In genomic region chr3:50154840-50155490, GRCh38 we compare ENCODE assay signal across 8 cellular contexts. TPM values are rescaled to one million over a fixed set of nuclear protein-coding genes. Genes with fewer than 3 reads are reported as not detected.
A peak's percentile ranks its signal among the peaks of the same experiment; 100 is the strongest.
DNase-seq lines count a peak whose midpoint lies in the region; ATAC-seq and TF ChIP-seq lines count a peak whose summit lies in the region.

Gene SEMA3F, plus strand, starts transcription at chr3:50155324. Its CDS starts 4,299 bp downstream, at chr3:50159623.

- H3K4me1 ChIP-seq in OCI-LY1 (ENCODE audit: insufficient read depth, low read length, severe bottlenecking), result peaks cover 9% of the 10 kb centered on the region
- H3K4me1 ChIP-seq in neural progenitor cell, result peaks cover 48% of the 10 kb centered on the region
- peaks cover 40% of the 10 kb centered on the region for H3K4me1 ChIP-seq in stomach smooth muscle (ENCODE audit: control insufficient read depth, insufficient read depth, low read length)

- intact Hi-C loops in activated T-helper 2 cell treated with anti-CD3 and anti-CD28 coated beads, Interferon-gamma antibody, Interleukin-2, Interleukin-4, amounts not matched to agents 10 μg/mL and 5 μg/mL and 100 μg/mL, durations not matched to agents 14 hours and 24 hours and 36 hours (cut with micrococcal nuclease), result no loop called here

- H3K9me3 Mint-ChIP-seq in activated T-helper 2 cell treated with anti-CD3 and anti-CD28 coated beads, Interferon-gamma antibody, Interleukin-2, Interleukin-4, amounts not matched to agents 10 μg/mL and 5 μg/mL and 100 μg/mL, durations not matched to agents 14 hours and 24 hours and 36 hours, result no peaks in the 10 kb centered on the region
- peaks cover 7% of the 10 kb centered on the region for H3K9me3 Mint-ChIP-seq in neural progenitor cell

- ATAC-seq in HG02973 (IDR thresholded peaks at IDR 0.05; ENCODE audit: unreplicated experiment), result peak; percentile 66

- H3F3A ChIP-seq in OCI-LY1 (ENCODE audit: insufficient read depth, low read length) (no peaks in the 10 kb centered on the region), neural progenitor cell (ENCODE audit: low read depth) (peaks cover 14% of the 10 kb centered on the region)

- H3K79me2 ChIP-seq in OCI-LY1 (ENCODE audit: insufficient read depth, low read length) (no peaks in the 10 kb centered on the region), neural progenitor cell (ENCODE audit: low read depth) (peaks cover 35% of the 10 kb centered on the region)

- peaks cover 5% of the 10 kb centered on the region for H3K4me1 Mint-ChIP-seq in activated T-helper 2 cell treated with anti-CD3 and anti-CD28 coated beads, Interferon-gamma antibody, Interleukin-2, Interleukin-4, amounts not matched to agents 10 μg/mL and 5 μg/mL and 100 μg/mL, durations not matched to agents 14 hours and 24 hours and 36 hours (ENCODE audit: low read depth)
- H3K4me1 Mint-ChIP-seq in neural progenitor cell, result peaks cover 52% of the 10 kb centered on the region

- H3K27me3 Mint-ChIP-seq in activated T-helper 2 cell treated with anti-CD3 and anti-CD28 coated beads, Interferon-gamma antibody, Interleukin-2, Interleukin-4, amounts not matched to agents 10 μg/mL and 5 μg/mL and 100 μg/mL, durations not matched to agents 14 hours and 24 hours and 36 hours (ENCODE audit: low read depth), result peaks cover 33% of the 10 kb centered on the region
- peaks cover 27% of the 10 kb centered on the region for H3K27me3 Mint-ChIP-seq in neural progenitor cell (ENCODE audit: insufficient read depth, low read depth)

- H4K20me1 ChIP-seq in OCI-LY1 (ENCODE audit: insufficient read depth, low read length) (no peaks in the 10 kb centered on the region), neural progenitor cell (ENCODE audit: low read depth) (peaks cover 45% of the 10 kb centered on the region)

- no peaks in the 10 kb centered on the region for H3K9me3 ChIP-seq in OCI-LY1 (ENCODE audit: low read length)
- H3K9me3 ChIP-seq in neural progenitor cell (ENCODE audit: low read depth), result no peaks in the 10 kb centered on the region
- no peaks in the 10 kb centered on the region for H3K9me3 ChIP-seq in stomach smooth muscle (ENCODE audit: control insufficient read depth in 2 of 2, low read length in 2 of 2)

- H3K27me3 ChIP-seq in OCI-LY1 (ENCODE audit: insufficient read depth, low read length) (peaks cover 15% of the 10 kb centered on the region; the same call in 1 of the 2 replicates), neural progenitor cell (peaks cover 37% of the 10 kb centered on the region), stomach smooth muscle (ENCODE audit: control insufficient read depth in 1 of 2, insufficient read depth in 2 of 2, low read length in 2 of 2) (peaks cover 0 to 5% of the 10 kb centered on the region in 2 donors)

- peak within 1 kb of the TSS; percentile 71 for H3K4me3 Mint-ChIP-seq in activated T-helper 2 cell treated with anti-CD3 and anti-CD28 coated beads, Interferon-gamma antibody, Interleukin-2, Interleukin-4, amounts not matched to agents 10 μg/mL and 5 μg/mL and 100 μg/mL, durations not matched to agents 14 hours and 24 hours and 36 hours (ENCODE audit: low read depth)
- peak within 1 kb of the TSS; percentile 97 for H3K4me3 Mint-ChIP-seq in neural progenitor cell

- H2AFZ ChIP-seq in OCI-LY1 (ENCODE audit: low read length), result no peak within 1 kb of the TSS
- no peak within 1 kb of the TSS for H2AFZ ChIP-seq in neural progenitor cell (replicated peaks)

- H3K9ac ChIP-seq in OCI-LY1 (ENCODE audit: low read length) (peak within 1 kb of the TSS; percentile 22; the same call in 1 of the 2 replicates), neural progenitor cell (no peak within 1 kb of the TSS), stomach smooth muscle (ENCODE audit: low read length in 2 of 2) (peak within 1 kb of the TSS; percentile 36 to 42)

- TF ChIP-seq CTCF in OCI-LY1 (IDR thresholded peaks at IDR 0.05; ENCODE audit: low read length), result no peak
- no peak for TF ChIP-seq CTCF in fibroblast of pulmonary artery (IDR thresholded peaks at IDR 0.05; ENCODE audit: low read length, missing control alignments)
- TF ChIP-seq CTCF in neural progenitor cell (IDR thresholded peaks at IDR 0.05), result peak; percentile 32

- no peaks in the 10 kb centered on the region for H3K9me2 ChIP-seq in OCI-LY1 (ENCODE audit: low read depth, low read length)

- H3K27ac Mint-ChIP-seq in activated T-helper 2 cell treated with anti-CD3 and anti-CD28 coated beads, Interferon-gamma antibody, Interleukin-2, Interleukin-4, amounts not matched to agents 10 μg/mL and 5 μg/mL and 100 μg/mL, durations not matched to agents 14 hours and 24 hours and 36 hours, result no peak within 1 kb of the TSS
- peak within 1 kb of the TSS; percentile 76 for H3K27ac Mint-ChIP-seq in neural progenitor cell

- no peaks in the 10 kb centered on the region for H3K36me3 Mint-ChIP-seq in activated T-helper 2 cell treated with anti-CD3 and anti-CD28 coated beads, Interferon-gamma antibody, Interleukin-2, Interleukin-4, amounts not matched to agents 10 μg/mL and 5 μg/mL and 100 μg/mL, durations not matched to agents 14 hours and 24 hours and 36 hours (ENCODE audit: low read depth)
- no peaks in the 10 kb centered on the region for H3K36me3 Mint-ChIP-seq in neural progenitor cell

- H3K4me2 ChIP-seq in OCI-LY1 (ENCODE audit: low read length) (peak within 1 kb of the TSS; percentile 93), neural progenitor cell (peak within 1 kb of the TSS; percentile 94)

- H3K36me3 ChIP-seq in OCI-LY1 (ENCODE audit: insufficient read depth, low read length) (no peaks in the 10 kb centered on the region), neural progenitor cell (no peaks in the 10 kb centered on the region), stomach smooth muscle (ENCODE audit: control insufficient read depth in 2 of 2, insufficient read depth in 2 of 2, low read length in 2 of 2) (no peaks in the 10 kb centered on the region)

- DNase-seq in NCI-H1436 (lab: John Stamatoyannopoulos, UW), result peak; percentile 42
- no peak for DNase-seq in NCI-H1436 treated with DMSO at 0.1 percent for 48 hours (lab: John Stamatoyannopoulos, UW)
- peak; percentile 69 for DNase-seq in activated T-helper 2 cell treated with anti-CD3 and anti-CD28 coated beads, Interferon-gamma antibody, Interleukin-2, Interleukin-4, amounts not matched to agents 10 μg/mL and 5 μg/mL and 100 μg/mL, durations not matched to agents 14 hours and 24 hours and 36 hours (ENCODE audit: low spot score)
- DNase-seq in fibroblast of pulmonary artery (ENCODE audit: low read depth), result peak; percentile 68
- DNase-seq in neural progenitor cell (ENCODE audit: low spot score), result peak; percentile 93

- no peak within 1 kb of the TSS for H3K27ac ChIP-seq in OCI-LY1 (ENCODE audit: low read depth, low read length, poor library complexity, severe bottlenecking)
- no peak within 1 kb of the TSS for H3K27ac ChIP-seq in neural progenitor cell
- H3K27ac ChIP-seq in stomach smooth muscle (ENCODE audit: low read length), result no peak within 1 kb of the TSS

- H3K4me3 ChIP-seq in OCI-LY1 (ENCODE audit: low read depth, low read length, poor library complexity, severe bottlenecking), result peak within 1 kb of the TSS; percentile 63
- H3K4me3 ChIP-seq in fibroblast of pulmonary artery (replicated peaks; ENCODE audit: low read depth, low read length), result peak within 1 kb of the TSS; percentile 64
- H3K4me3 ChIP-seq in neural progenitor cell, result peak within 1 kb of the TSS; percentile 94
- peak within 1 kb of the TSS; percentile 60 to 71 for H3K4me3 ChIP-seq in stomach smooth muscle (ENCODE audit: low read length in 2 of 2)

RNA-seq across cellular contexts. Expression of gene SEMA3F, which starts in this region (rescaled TPM):
- total RNA-seq in activated T-helper 2 cell treated with anti-CD3 and anti-CD28 coated beads, Interferon-gamma antibody, Interleukin-2, Interleukin-4, amounts not matched to agents 10 μg/mL and 5 μg/mL and 100 μg/mL, durations not matched to agents 14 hours and 24 hours and 36 hours, result 0.11 and 0.21 TPM in 2 replicates
- total RNA-seq in neural progenitor cell (ENCODE audit: low replicate concordance), result 14.5 and 42.5 TPM in 2 replicates

Comparison
In these comparisons a context has a peak if more than half of its experiments do, and no peak if none do; other contexts are left out.
1. RNA of gene SEMA3F (total RNA-seq): 14.5 to 42.5 TPM in neural progenitor cell; 0.11 to 0.21 TPM in activated T-helper 2 cell treated with anti-CD3 and anti-CD28 coated beads, Interferon-gamma antibody, Interleukin-2, Interleukin-4, amounts not matched to agents 10 μg/mL and 5 μg/mL and 100 μg/mL, durations not matched to agents 14 hours and 24 hours and 36 hours; every median in the first group is over 10 times any median in the second.
2. Peak in DNase-seq in activated T-helper 2 cell treated with anti-CD3 and anti-CD28 coated beads, Interferon-gamma antibody, Interleukin-2, Interleukin-4, amounts not matched to agents 10 μg/mL and 5 μg/mL and 100 μg/mL, durations not matched to agents 14 hours and 24 hours and 36 hours; RNA of the gene not detected or under 1 TPM.
3. Peak in every context shown above with its lines, with median percentiles within 50 percentile points of each other: H3K4me3 ChIP-seq.